Comparison of ENCODE assay signal across 1 cellular context in genomic region chr13:41434030-41434429, GRCh38. TPM values are rescaled to one million over a fixed set of nuclear protein-coding genes. Genes with fewer than 3 reads are reported as not detected.
"Had no signal": no experiment of that assay in that cellular context is flagged by ENCODE, and none has a peak within 500 bp of the region (broad histone marks: within the 10 kb centered on the region; RNA-seq: fewer than 3 reads in every experiment).

No MANE protein-coding gene starts in this region.

RNA-seq across cellular contexts. Expression of gene RGCC, which starts 23.3 kb away (rescaled TPM):
- total RNA-seq: cardiac muscle cell had no signal
- polyA plus RNA-seq: cardiac muscle cell had no signal
